In genomic region chr1:58310881-58311280, GRCh38 we compare ENCODE assay signal across 15 cellular contexts.
DNase-seq lines count a peak whose midpoint lies in the region; TF ChIP-seq lines count a peak whose summit lies in the region.
"Had no signal": no experiment of that assay in that cellular context is flagged by ENCODE, and none has a peak within 500 bp of the region (broad histone marks: within the 10 kb centered on the region; RNA-seq: fewer than 3 reads in every experiment).

No MANE protein-coding gene starts in this region.

- no peaks in the 10 kb centered on the region for H3K36me3 Mint-ChIP-seq in mesothelial cell of epicardium
- H3K36me3 Mint-ChIP-seq: CD4-positive, CD25-positive, alpha-beta regulatory T cell; CD8-positive, alpha-beta T cell had no signal

- H3K27ac Mint-ChIP-seq in mesothelial cell of epicardium = peak overlapping the region; percentile 35
- H3K27ac Mint-ChIP-seq: CD4-positive, CD25-positive, alpha-beta regulatory T cell; CD8-positive, alpha-beta T cell; GM23338; H9; HFFc6 had no signal

- no peak for TF ChIP-seq CTCF in mesothelial cell of epicardium (IDR thresholded peaks at IDR 0.05; ENCODE audit: unreplicated experiment)

- H3K27me3 Mint-ChIP-seq in mesothelial cell of epicardium (ENCODE audit: low read depth) = no peaks in the 10 kb centered on the region
- H3K27me3 Mint-ChIP-seq: CD4-positive, CD25-positive, alpha-beta regulatory T cell had no signal

- peaks cover 5% of the 10 kb centered on the region for H3K4me1 Mint-ChIP-seq in mesothelial cell of epicardium
- H3K4me1 Mint-ChIP-seq: CD4-positive, CD25-positive, alpha-beta regulatory T cell had no signal

- H3K9me3 Mint-ChIP-seq in mesothelial cell of epicardium = peaks cover 8% of the 10 kb centered on the region
- H3K9me3 Mint-ChIP-seq: CD4-positive, CD25-positive, alpha-beta regulatory T cell; CD8-positive, alpha-beta T cell; GM23338; H9; HFFc6 had no signal

- CTCF ChIA-PET in HEK293T (lab: Yijun Ruan, JAX) = no interaction called here

- POLR2A ChIA-PET in HEK293T (lab: Yijun Ruan, JAX) = no interaction called here

- no peak overlapping the region for H3K4me3 Mint-ChIP-seq in mesothelial cell of epicardium
- H3K4me3 Mint-ChIP-seq: CD4-positive, CD25-positive, alpha-beta regulatory T cell; CD8-positive, alpha-beta T cell; GM23338; H9; HFFc6 had no signal

- DNase-seq in ELF-1 (ENCODE audit: low read depth, low spot score) (peak; percentile 27), HEK293T (ENCODE audit: extremely low spot score) (no peak), NOMO-1 treated with dmso at 0.1 percent for 144 hours (lab: John Stamatoyannopoulos, UW; ENCODE audit: unreplicated experiment) (peak; percentile 38), mesothelial cell of epicardium (ENCODE audit: low spot score in 2 of 2, unreplicated experiment in 2 of 2) (no peak), GF-D8 (lab: John Stamatoyannopoulos, UW) (no peak), NCI-H774 (lab: John Stamatoyannopoulos, UW) (no peak)
- no peak for DNase-seq in activated effector memory CD4-positive, alpha-beta T cell treated with Interleukin-2 at 50 U/mL for 16 hours
- DNase-seq: CD4-positive, CD25-positive, alpha-beta regulatory T cell; CD8-positive, alpha-beta T cell; DMS 273 treated with DMSO at 0.1 percent for 48 hours; DMS79; EL; H9; HFFc6 had no signal

TF ChIP-seq in HEK293T, 16 proteins besides CTCF, POLR2A, EP300 and RAD21:
- TF ChIP-seq, protein P1, sequence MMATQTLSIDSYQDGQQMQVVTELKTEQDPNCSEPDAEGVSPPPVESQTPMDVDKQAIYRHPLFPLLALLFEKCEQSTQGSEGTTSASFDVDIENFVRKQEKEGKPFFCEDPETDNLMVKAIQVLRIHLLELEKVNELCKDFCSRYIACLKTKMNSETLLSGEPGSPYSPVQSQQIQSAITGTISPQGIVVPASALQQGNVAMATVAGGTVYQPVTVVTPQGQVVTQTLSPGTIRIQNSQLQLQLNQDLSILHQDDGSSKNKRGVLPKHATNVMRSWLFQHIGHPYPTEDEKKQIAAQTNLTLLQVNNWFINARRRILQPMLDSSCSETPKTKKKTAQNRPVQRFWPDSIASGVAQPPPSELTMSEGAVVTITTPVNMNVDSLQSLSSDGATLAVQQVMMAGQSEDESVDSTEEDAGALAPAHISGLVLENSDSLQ (IDR thresholded peaks at IDR 0.05) = 0 out of 2 replicates have a peak, but pooled peaks have one; percentile 16
- no peak for TF ChIP-seq ZNF384 (IDR thresholded peaks at IDR 0.05)

Comparison
In these comparisons a context has a peak if more than half of its experiments do, and no peak if none do; other contexts are left out.
1. DNase-seq: peak in ELF-1 (single experiment) and NOMO-1 treated with dmso at 0.1 percent for 144 hours (single experiment); none in HEK293T (single experiment), mesothelial cell of epicardium (0 of 2), activated effector memory CD4-positive, alpha-beta T cell treated with Interleukin-2 at 50 U/mL for 16 hours (single experiment), GF-D8 (single experiment) and NCI-H774 (single experiment).